8 cellular contexts compared by ENCODE assay signal in the genomic region with DNA sequence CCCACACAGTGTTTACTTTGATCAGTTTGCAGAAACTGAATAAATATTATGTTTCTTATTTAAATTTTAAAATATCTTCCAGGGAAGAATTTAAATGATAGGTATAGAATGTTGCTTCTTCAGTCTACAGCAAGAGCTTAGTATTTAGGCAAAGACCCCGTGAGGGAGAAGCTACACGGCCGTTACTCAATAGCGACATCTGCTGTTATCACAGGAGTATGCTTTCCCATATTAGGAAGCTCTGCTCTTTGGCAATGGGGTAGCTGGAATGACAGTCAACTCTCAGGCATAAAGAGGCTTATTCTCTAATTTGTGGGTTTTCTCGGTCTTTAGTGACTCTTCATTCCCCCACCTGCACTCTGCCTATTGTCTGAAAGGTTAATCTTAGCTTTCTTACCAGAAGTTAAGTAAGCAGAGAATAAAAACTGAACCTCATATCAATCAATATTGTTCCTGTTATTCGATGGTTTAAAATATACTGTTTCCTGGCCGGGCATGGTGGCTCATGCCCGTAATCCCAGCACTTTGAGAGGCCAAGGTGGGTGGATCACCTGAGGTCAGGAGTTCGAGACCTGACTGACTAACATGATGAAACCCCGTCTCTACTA. TPM values are rescaled to one million over a fixed set of nuclear protein-coding genes. Genes with fewer than 3 reads are reported as not detected.
A peak's percentile ranks its signal among the peaks of the same experiment; 100 is the strongest.
DNase-seq lines count a peak whose midpoint lies in the region; ATAC-seq, FAIRE-seq and TF ChIP-seq lines count a peak whose summit lies in the region.

No MANE protein-coding gene starts in this region.

- H3K4me3 Mint-ChIP-seq in activated naive CD8-positive, alpha-beta T cell treated with anti-CD3 and anti-CD28 coated beads for 36 hours = no peak overlapping the region
- no peak overlapping the region for H3K4me3 Mint-ChIP-seq in progenitor cell of endocrine pancreas (ENCODE audit: low read depth)

- no peak overlapping the region for H3K27ac Mint-ChIP-seq in activated naive CD8-positive, alpha-beta T cell treated with anti-CD3 and anti-CD28 coated beads for 36 hours
- H3K27ac Mint-ChIP-seq in progenitor cell of endocrine pancreas = no peak overlapping the region

- TF ChIP-seq CTCF in C4-2B (conservative IDR thresholded peaks at IDR 0.05) (peak; percentile 87), progenitor cell of endocrine pancreas (IDR thresholded peaks at IDR 0.05; ENCODE audit: unreplicated experiment) (peak; percentile 89)

- H3K36me3 Mint-ChIP-seq in activated naive CD8-positive, alpha-beta T cell treated with anti-CD3 and anti-CD28 coated beads for 36 hours = no peaks in the 10 kb centered on the region
- no peaks in the 10 kb centered on the region for H3K36me3 Mint-ChIP-seq in progenitor cell of endocrine pancreas (ENCODE audit: insufficient read depth)

- FAIRE-seq in HTR-8/SVneo (lab: Jason Lieb, UNC) = no peak

- no peak overlapping the region for H3K27ac ChIP-seq in C4-2B

- ATAC-seq in GM18867 (IDR thresholded peaks at IDR 0.05; ENCODE audit: unreplicated experiment) (peak; percentile 79), Right ventricle myocardium superior (ENCODE audit: poor library complexity) (peak; percentile 88)

- H3K9me3 Mint-ChIP-seq in activated naive CD8-positive, alpha-beta T cell treated with anti-CD3 and anti-CD28 coated beads for 36 hours = no peaks in the 10 kb centered on the region
- H3K9me3 Mint-ChIP-seq in progenitor cell of endocrine pancreas (ENCODE audit: low read depth) = no peaks in the 10 kb centered on the region

- peak; percentile 51 for DNase-seq in HTR-8/SVneo (ENCODE audit: insufficient read length, low spot score)
- DNase-seq in NOMO-1 treated with DMSO at 0.1 percent for 48 hours (lab: John Stamatoyannopoulos, UW; ENCODE audit: unreplicated experiment) = peak; percentile 67
- DNase-seq in activated naive CD8-positive, alpha-beta T cell treated with anti-CD3 and anti-CD28 coated beads for 36 hours = peak; percentile 12
- DNase-seq in Right ventricle myocardium superior = no peak
- DNase-seq in progenitor cell of endocrine pancreas (ENCODE audit: low spot score, unreplicated experiment) = peak; percentile 20
- no peak for DNase-seq in 8988T

- no peaks in the 10 kb centered on the region for H3K4me1 Mint-ChIP-seq in activated naive CD8-positive, alpha-beta T cell treated with anti-CD3 and anti-CD28 coated beads for 36 hours
- peaks cover 4% of the 10 kb centered on the region for H3K4me1 Mint-ChIP-seq in progenitor cell of endocrine pancreas (ENCODE audit: low read depth)

- peaks cover 11% of the 10 kb centered on the region for H3K27me3 Mint-ChIP-seq in activated naive CD8-positive, alpha-beta T cell treated with anti-CD3 and anti-CD28 coated beads for 36 hours
- H3K27me3 Mint-ChIP-seq in progenitor cell of endocrine pancreas = peaks cover 3% of the 10 kb centered on the region

- intact Hi-C loops in Right ventricle myocardium superior (cut with DNase I) = no loop called here

RNA-seq across cellular contexts. Expression of gene LHFPL6, which starts 13.2 kb away (rescaled TPM):
- total RNA-seq in activated naive CD8-positive, alpha-beta T cell treated with anti-CD3 and anti-CD28 coated beads for 36 hours = 1 to 10 TPM; 1.5 to 1.6 TPM
- 53.0 TPM for total RNA-seq in Right ventricle myocardium superior
- total RNA-seq in progenitor cell of endocrine pancreas = 1.0 and 1.2 TPM in 2 replicates

RNA-seq across cellular contexts. Expression of gene COG6, which starts 39.3 kb away (rescaled TPM):
- total RNA-seq in activated naive CD8-positive, alpha-beta T cell treated with anti-CD3 and anti-CD28 coated beads for 36 hours = 10 to 100 TPM; 24.8 to 30.0 TPM
- 21.9 TPM for total RNA-seq in Right ventricle myocardium superior
- total RNA-seq in progenitor cell of endocrine pancreas = 36.8 and 44.1 TPM in 2 replicates

Comparison
In these comparisons a context has a peak if more than half of its experiments do, and no peak if none do; other contexts are left out.
1. DNase-seq: peak in HTR-8/SVneo (single experiment), NOMO-1 treated with DMSO at 0.1 percent for 48 hours (single experiment), activated naive CD8-positive, alpha-beta T cell treated with anti-CD3 and anti-CD28 coated beads for 36 hours (single experiment) and progenitor cell of endocrine pancreas (single experiment); none in Right ventricle myocardium superior (single experiment) and 8988T (single experiment).
2. RNA of gene LHFPL6, which starts 13.2 kb away (total RNA-seq): 53.0 TPM in Right ventricle myocardium superior (single experiment); 1.5 to 1.6 TPM in activated naive CD8-positive, alpha-beta T cell treated with anti-CD3 and anti-CD28 coated beads for 36 hours and 1.0 to 1.2 TPM in progenitor cell of endocrine pancreas; every median in the first group is over 10 times any median in the second.